In the genomic region with DNA sequence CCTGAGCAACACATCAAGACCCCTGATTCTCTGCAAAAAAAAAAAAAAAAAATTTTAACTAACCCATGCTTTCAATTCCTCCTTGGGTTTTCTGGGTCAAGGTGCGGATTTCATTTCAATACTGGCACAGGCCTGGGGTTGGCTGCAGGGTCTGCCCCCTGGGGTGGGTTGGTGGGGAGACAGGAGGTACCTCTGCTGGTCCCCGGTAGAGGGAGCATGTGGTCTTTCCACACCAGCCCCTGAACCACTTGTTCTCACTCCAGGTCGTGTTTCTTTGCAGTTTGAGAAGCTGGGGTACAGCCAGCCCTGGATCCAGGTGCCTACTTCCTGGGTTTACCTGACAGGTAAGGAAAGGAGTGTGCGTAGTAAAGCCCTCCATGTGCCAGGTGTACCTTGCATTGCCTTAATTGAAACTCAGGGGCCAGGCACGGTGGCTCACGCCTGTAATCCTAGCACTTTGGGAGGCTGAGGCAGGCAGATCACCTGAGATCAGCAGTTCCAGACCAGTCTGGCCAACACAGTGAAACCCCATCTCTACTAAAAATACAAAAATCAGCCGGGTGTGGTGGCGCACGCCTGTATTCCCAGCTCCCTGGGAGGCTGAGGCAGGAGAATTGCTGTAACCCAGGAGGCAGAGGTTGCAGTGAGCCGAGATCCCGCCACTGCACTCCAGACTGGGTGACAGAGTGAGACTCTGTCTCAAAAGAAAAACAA, we compare ENCODE assay signal across 13 cellular contexts. TPM values are rescaled to one million over a fixed set of nuclear protein-coding genes. Genes with fewer than 3 reads are reported as not detected.
DNase-seq lines count a peak whose midpoint lies in the region; ATAC-seq and TF ChIP-seq lines count a peak whose summit lies in the region.
"Had no signal": no experiment of that assay in that cellular context is flagged by ENCODE, and none has a peak within 500 bp of the region (broad histone marks: within the 10 kb centered on the region; RNA-seq: fewer than 3 reads in every experiment).

No MANE protein-coding gene starts in this region.

- no peak for ATAC-seq in activated CD4-positive, alpha-beta T cell treated with anti-CD3 and anti-CD28 coated beads for 36 hours
- ATAC-seq in HG03159 (IDR thresholded peaks at IDR 0.05; ENCODE audit: unreplicated experiment), result no peak

- CTCF ChIA-PET in activated CD4-positive, alpha-beta T cell treated with anti-CD3 and anti-CD28 coated beads for 36 hours (lab: Charles Lee), result interaction anchor here (0.9 kb wide), 1 partner anchor 72 kb away, joined by 3 read pairs; no protein-coding TSS in a partner anchor

- H3K79me2 ChIP-seq in neural progenitor cell (ENCODE audit: low read depth), result no peaks in the 10 kb centered on the region

- no peak overlapping the region for H3K27ac ChIP-seq in neural progenitor cell
- H3K27ac ChIP-seq: SK-N-MC had no signal

- no peaks in the 10 kb centered on the region for H3K4me1 ChIP-seq in neural progenitor cell

- intact Hi-C loops in activated CD4-positive, alpha-beta T cell treated with anti-CD3 and anti-CD28 coated beads for 36 hours (cut with DNase I, micrococcal nuclease), result no loop called here

- H3K27ac Mint-ChIP-seq in activated CD4-positive, alpha-beta T cell treated with anti-CD3 and anti-CD28 coated beads for 36 hours, result no peak overlapping the region
- no peak overlapping the region for H3K27ac Mint-ChIP-seq in neural progenitor cell

- no peaks in the 10 kb centered on the region for H3K27me3 Mint-ChIP-seq in activated CD4-positive, alpha-beta T cell treated with anti-CD3 and anti-CD28 coated beads for 36 hours
- peaks cover 8% of the 10 kb centered on the region for H3K27me3 Mint-ChIP-seq in neural progenitor cell (ENCODE audit: insufficient read depth, low read depth)
- H3K27me3 Mint-ChIP-seq: CD8-positive, alpha-beta memory T cell had no signal

- H3K36me3 ChIP-seq in neural progenitor cell, result no peaks in the 10 kb centered on the region

- TF ChIP-seq CTCF in astrocyte of the spinal cord (IDR thresholded peaks at IDR 0.05; ENCODE audit: low read depth, low read length), result peak; percentile 30
- TF ChIP-seq CTCF in neural progenitor cell (IDR thresholded peaks at IDR 0.05), result peak; percentile 42

- POLR2A ChIA-PET in activated CD4-positive, alpha-beta T cell treated with anti-CD3 and anti-CD28 coated beads for 36 hours (lab: Charles Lee), result no interaction called here

- in situ Hi-C loops in KBM-7 (cut with MboI; ENCODE audit: low pct_unique_long_range_greater_than_20kb, low sequenced_read_pairs) (loop anchor here (25.0 kb wide), 1 partner anchor 197 kb away; no protein-coding TSS in a partner anchor), astrocyte of the spinal cord (cut with HindIII; ENCODE audit: low sequenced_read_pairs) (no loop called here)

- H3K27me3 ChIP-seq in neural progenitor cell, result peaks cover 4% of the 10 kb centered on the region

- H3K4me1 Mint-ChIP-seq in activated CD4-positive, alpha-beta T cell treated with anti-CD3 and anti-CD28 coated beads for 36 hours, result peaks cover 12% of the 10 kb centered on the region
- H3K4me1 Mint-ChIP-seq in neural progenitor cell, result peaks cover 5% of the 10 kb centered on the region

- H3K9me3 Mint-ChIP-seq in activated CD4-positive, alpha-beta T cell treated with anti-CD3 and anti-CD28 coated beads for 36 hours (ENCODE audit: low read depth), result no peaks in the 10 kb centered on the region
- no peaks in the 10 kb centered on the region for H3K9me3 Mint-ChIP-seq in neural progenitor cell
- H3K9me3 Mint-ChIP-seq: CD8-positive, alpha-beta memory T cell had no signal

- H3K9ac ChIP-seq in neural progenitor cell, result no peak overlapping the region

- H4K20me1 ChIP-seq in neural progenitor cell (ENCODE audit: low read depth), result peaks cover 3% of the 10 kb centered on the region

- no peaks in the 10 kb centered on the region for H3K9me3 ChIP-seq in neural progenitor cell (ENCODE audit: low read depth)

- H2AFZ ChIP-seq in neural progenitor cell (replicated peaks), result no peak overlapping the region

- H3K36me3 Mint-ChIP-seq in activated CD4-positive, alpha-beta T cell treated with anti-CD3 and anti-CD28 coated beads for 36 hours (ENCODE audit: low read depth), result no peaks in the 10 kb centered on the region
- no peaks in the 10 kb centered on the region for H3K36me3 Mint-ChIP-seq in neural progenitor cell
- H3K36me3 Mint-ChIP-seq: CD8-positive, alpha-beta memory T cell had no signal

- no peak overlapping the region for H3K4me2 ChIP-seq in neural progenitor cell

- H3K4me3 ChIP-seq in astrocyte of the spinal cord (ENCODE audit: low read depth, low read length) (no peak overlapping the region), neural progenitor cell (no peak overlapping the region)
- H3K4me3 ChIP-seq: SK-N-MC had no signal

- H3F3A ChIP-seq in neural progenitor cell (ENCODE audit: low read depth), result no peaks in the 10 kb centered on the region

- peak; percentile 23 for DNase-seq in activated CD4-positive, alpha-beta T cell treated with anti-CD3 and anti-CD28 coated beads for 36 hours
- no peak for DNase-seq in activated CD4-positive, alpha-beta T cell treated with anti-CD3 and anti-CD28 coated beads for 1 hour
- DNase-seq in KBM-7 (peak; percentile 42), astrocyte of the spinal cord (ENCODE audit: low read depth, low spot score) (no peak), neural progenitor cell (ENCODE audit: low spot score) (peak; percentile 53)
- no peak for DNase-seq in activated T-cell treated with anti-CD3 and anti-CD28 coated beads, Interleukin-2, amount 50 U/mL, for 48 hours
- no peak for DNase-seq in activated effector memory CD4-positive, alpha-beta T cell treated with anti-CD3 and anti-CD28 coated beads, Interleukin-2, amount 50 U/mL, for 16 hours
- DNase-seq: anterior cingulate cortex, mammary epithelial cell, NCI-H1436 treated with DMSO at 0.1 percent for 48 hours had no signal

- H3K4me3 Mint-ChIP-seq in activated CD4-positive, alpha-beta T cell treated with anti-CD3 and anti-CD28 coated beads for 36 hours, result no peak overlapping the region
- H3K4me3 Mint-ChIP-seq in neural progenitor cell, result no peak overlapping the region
- H3K4me3 Mint-ChIP-seq: CD8-positive, alpha-beta memory T cell had no signal

RNA-seq across cellular contexts. Expression of a gene that starts 21.8 kb away (rescaled TPM):
- total RNA-seq in activated CD4-positive, alpha-beta T cell treated with anti-CD3 and anti-CD28 coated beads for 36 hours, result under 1 TPM in 1 of 2 experiments, not detected in 1; 0.07 TPM
- total RNA-seq in neural progenitor cell (ENCODE audit: low replicate concordance), result 0.15 TPM in 1 of 2 replicates, not detected in the other
- total RNA-seq: mammary epithelial cell had no signal

RNA-seq across cellular contexts. Expression of a gene that starts 22.0 kb away (rescaled TPM):
- total RNA-seq in activated CD4-positive, alpha-beta T cell treated with anti-CD3 and anti-CD28 coated beads for 36 hours, result 10 to 100 TPM; 23.9 to 28.3 TPM
- total RNA-seq in neural progenitor cell (ENCODE audit: low replicate concordance), result 9.0 and 12.3 TPM in 2 replicates

Comparison
In these comparisons a context has a peak if more than half of its experiments do, and no peak if none do; other contexts are left out.
1. DNase-seq: peak in activated CD4-positive, alpha-beta T cell treated with anti-CD3 and anti-CD28 coated beads for 36 hours (single experiment), KBM-7 (single experiment) and neural progenitor cell (single experiment); none in activated CD4-positive, alpha-beta T cell treated with anti-CD3 and anti-CD28 coated beads for 1 hour (single experiment), astrocyte of the spinal cord (single experiment), activated T-cell treated with anti-CD3 and anti-CD28 coated beads, Interleukin-2, amount 50 U/mL, for 48 hours (0 of 2) and activated effector memory CD4-positive, alpha-beta T cell treated with anti-CD3 and anti-CD28 coated beads, Interleukin-2, amount 50 U/mL, for 16 hours (single experiment).